23 cellular contexts compared by ENCODE assay signal in genomic region chr2:126358122-126358521, GRCh38.
"Had no signal": no experiment of that assay in that cellular context is flagged by ENCODE, and none has a peak within 500 bp of the region (broad histone marks: within the 10 kb centered on the region; RNA-seq: fewer than 3 reads in every experiment).

No MANE protein-coding gene starts in this region.

- H3K4me1 ChIP-seq: colonic mucosa, esophagus muscularis mucosa, esophagus squamous epithelium, foreskin keratinocyte, gastrocnemius medialis, gastroesophageal sphincter, heart left ventricle, heart right ventricle had no signal

- H3K9me3 ChIP-seq: colonic mucosa, esophagus squamous epithelium, gastrocnemius medialis had no signal

- H3K36me3 ChIP-seq: colonic mucosa, esophagus muscularis mucosa, esophagus squamous epithelium, gastrocnemius medialis, gastroesophageal sphincter, heart left ventricle, heart right ventricle had no signal

- H3K27me3 ChIP-seq: colonic mucosa, dorsolateral prefrontal cortex, esophagus muscularis mucosa, esophagus squamous epithelium, foreskin keratinocyte, gastrocnemius medialis, gastroesophageal sphincter, heart left ventricle, heart right ventricle had no signal

- DNase-seq: colonic mucosa; cortex of kidney; dermis blood vessel endothelial cell; dorsolateral prefrontal cortex; effector CD4-positive, alpha-beta T cell; effector CD8-positive, alpha-beta T cell; effector memory CD4-positive, alpha-beta T cell; effector memory CD8-positive, alpha-beta T cell; endodermal cell; erythroblast; esophagus squamous epithelium; foreskin fibroblast; foreskin keratinocyte; foreskin melanocyte; gastrocnemius medialis; glutamatergic neuron; head of caudate nucleus; heart left ventricle; heart right ventricle had no signal

- H3K4me3 ChIP-seq: colonic mucosa, coronary artery, dorsolateral prefrontal cortex, esophagus muscularis mucosa, esophagus squamous epithelium, gastrocnemius medialis, gastroesophageal sphincter, heart left ventricle, heart right ventricle had no signal

- H3K27ac ChIP-seq: colonic mucosa, coronary artery, dorsolateral prefrontal cortex, epithelial cell of prostate, esophagus muscularis mucosa, esophagus squamous epithelium, foreskin keratinocyte, gastrocnemius medialis, gastroesophageal sphincter, heart left ventricle, heart right ventricle had no signal
